Comparison of ENCODE assay signal across 24 cellular contexts in genomic region chr2:196555726-196556125, GRCh38.
"Had no signal": no experiment of that assay in that cellular context is flagged by ENCODE, and none has a peak within 500 bp of the region (broad histone marks: within the 10 kb centered on the region; RNA-seq: fewer than 3 reads in every experiment).

No MANE protein-coding gene starts in this region.

- DNase-seq: activated CD4-positive, alpha-beta memory T cell treated with anti-CD3 and anti-CD28 coated beads for 36 hours; activated CD4-positive, alpha-beta T cell treated with anti-CD3 and anti-CD28 coated beads for 4 hours; activated CD8-positive, alpha-beta memory T cell treated with anti-CD3 and anti-CD28 coated beads, Interleukin-2, amount 50 U/mL, for 48 hours; activated gamma-delta T cell; activated naive CD4-positive, alpha-beta T cell treated with anti-CD3 and anti-CD28 coated beads, Interleukin-2, amount 10 ng/mL, durations not matched to agents 7 days and 5 days; activated naive CD8-positive, alpha-beta T cell treated with anti-CD3 and anti-CD28 coated beads, Interleukin-2, amount 10 ng/mL, durations not matched to agents 7 days and 5 days; activated T-cell treated with anti-CD3 and anti-CD28 coated beads, Interleukin-2, amount 50 U/mL, for 24 hours; effector memory CD8-positive, alpha-beta T cell; head of caudate nucleus; hippocampal formation; immature natural killer cell; kidney; left colon; mammary epithelial cell; ovary; stimulated activated CD4-positive, alpha-beta T cell treated with anti-CD3 and anti-CD28 coated beads, Interleukin-12 subunit alpha, Interleukin-12 subunit beta, amount 100 ng/mL, for 4 hours; stimulated activated CD4-positive, alpha-beta T cell treated with anti-CD3 and anti-CD28 coated beads, Interleukin-4, amount 100 ng/mL, for 1 hour; trophoblast cell had no signal

- H3K27ac ChIP-seq: ascending aorta, cardiac muscle cell, coronary artery, ovary, skin epidermis, thoracic aorta had no signal

- ATAC-seq: effector memory CD8-positive, alpha-beta T cell; left colon; sciatic nerve had no signal

- H3K4me3 ChIP-seq: ascending aorta, cardiac muscle cell, coronary artery, ovary, skin epidermis, thoracic aorta had no signal

- H3K36me3 ChIP-seq: ascending aorta, cardiac muscle cell, ovary, thoracic aorta had no signal

- H3K9me3 ChIP-seq: ascending aorta, ovary, thoracic aorta had no signal

- H3K27me3 ChIP-seq: ascending aorta, cardiac muscle cell, ovary had no signal
